In the genomic region with DNA sequence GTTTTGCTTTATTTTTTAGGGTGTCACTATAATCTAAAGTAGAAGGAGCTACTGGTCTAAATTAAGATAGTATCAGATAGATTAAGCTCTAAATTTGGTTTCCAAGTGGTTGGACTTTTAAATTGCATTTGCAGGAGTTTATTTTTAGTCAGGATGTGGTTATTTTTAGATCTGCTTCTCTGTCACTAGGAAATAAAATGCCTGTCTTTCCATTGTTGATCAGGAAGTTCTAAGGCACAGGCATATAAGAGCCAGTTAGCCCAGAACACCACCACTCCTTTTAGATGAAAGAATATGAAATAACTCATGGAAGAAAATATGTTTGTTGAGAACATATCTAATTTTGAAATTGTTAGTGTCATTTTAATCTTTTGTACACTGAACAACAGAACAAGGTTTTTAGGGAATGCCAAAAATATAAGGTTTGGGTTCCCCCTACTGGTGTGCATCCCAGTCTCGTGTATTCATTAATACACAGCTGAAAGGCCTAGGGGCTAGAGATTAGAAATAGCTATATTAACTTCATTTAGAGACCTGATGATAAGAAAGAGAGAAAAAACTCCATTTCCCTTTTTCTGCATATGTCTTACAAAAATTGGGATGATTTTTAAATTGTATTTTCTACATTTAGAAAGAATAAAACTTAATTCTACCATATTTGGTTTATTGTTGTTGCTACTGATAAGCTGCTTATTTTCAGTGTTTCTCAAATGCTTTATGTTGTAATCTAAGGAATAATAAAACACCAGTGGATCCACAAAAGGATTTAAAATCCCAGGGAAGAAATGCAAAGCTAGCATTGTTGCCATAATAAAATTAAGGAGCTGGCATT, we compare ENCODE assay signal across 9 cellular contexts.
DNase-seq lines count a peak whose midpoint lies in the region; ATAC-seq, FAIRE-seq and TF ChIP-seq lines count a peak whose summit lies in the region.
"Had no signal": no experiment of that assay in that cellular context is flagged by ENCODE, and none has a peak within 500 bp of the region (broad histone marks: within the 10 kb centered on the region; RNA-seq: fewer than 3 reads in every experiment).

No MANE protein-coding gene starts in this region.

- peak; percentile 39 for FAIRE-seq in HepG2 (lab: Jason Lieb, UNC)

- no peak overlapping the region for H3K4me3 ChIP-seq in HepG2 (replicated peaks in 1 of 3; ENCODE audit: insufficient read depth in 1 of 3, low read depth in 2 of 3, low read length in 3 of 3)

- peaks cover 39% of the 10 kb centered on the region for H3K4me1 Mint-ChIP-seq in chondrocyte (ENCODE audit: low read depth)

- H2AFZ ChIP-seq in HepG2 (ENCODE audit: low read length) = no peak overlapping the region

- TF ChIP-seq EP300 in HepG2 (IDR thresholded peaks at IDR 0.05; ENCODE audit: low read depth in 2 of 2, low read length in 2 of 2) = no peak
- TF ChIP-seq EP300 in HepG2 (CRISPR knock-in tag; IDR thresholded peaks at IDR 0.05; ENCODE audit: borderline replicate concordance) = no peak

- peak; percentile 94 for TF ChIP-seq CTCF in chondrocyte (IDR thresholded peaks at IDR 0.05)
- peak; percentile 68 for TF ChIP-seq CTCF in HepG2 (CRISPR knock-in tag; IDR thresholded peaks at IDR 0.05)

- H3K27me3 ChIP-seq in HepG2 (ENCODE audit: control insufficient read depth in 1 of 2, insufficient read depth in 2 of 2, low read length in 2 of 2) = no peaks in the 10 kb centered on the region

- WGBS in HepG2 (ENCODE audit: low lambda C conversion rate) = 54% methylated on average over 1 of the region's 1 CpG

- H3K4me1 ChIP-seq in HepG2 (ENCODE audit: insufficient read depth, low read length) = peaks cover 26% of the 10 kb centered on the region

- peaks cover 2 to 23% of the 10 kb centered on the region in 2 experiments; a peak in 4 of 5 replicates for H3K36me3 ChIP-seq in HepG2 (replicated peaks in 1 of 2; ENCODE audit: control insufficient read depth in 1 of 2, insufficient read depth in 2 of 2, low read length in 2 of 2)

- no TSS peak for BruUV-seq in HepG2 (replicated peaks; lab: Mats Ljungman, UMichigan)

- no peak overlapping the region for H3K9ac ChIP-seq in HepG2 (ENCODE audit: insufficient read depth, low read depth, low read length)

- H3K4me2 ChIP-seq in HepG2 (ENCODE audit: low read depth, low read length) = no peak overlapping the region

- intact Hi-C loops in HepG2 (cut with micrococcal nuclease; ENCODE audit: unreplicated experiment) = loop anchor here (1.0 to 10.0 kb wide), 4 partner anchors 79 to 487 kb away; partner anchors contain the start of gene POLR3B

- H4K20me1 ChIP-seq in HepG2 (ENCODE audit: insufficient read depth, low read length) = no peaks in the 10 kb centered on the region

- H3K27me3 Mint-ChIP-seq in chondrocyte (ENCODE audit: low read depth) = no peaks in the 10 kb centered on the region
- H3K27me3 Mint-ChIP-seq: activated naive CD8-positive, alpha-beta T cell treated with anti-CD3 and anti-CD28 coated beads, Interleukin-2, amount 10 ng/mL, durations not matched to agents 7 days and 5 days had no signal

- TF ChIP-seq POLR2A in HepG2 (IDR thresholded peaks at IDR 0.05; ENCODE audit: insufficient read depth in 1 of 2, low read depth in 2 of 2, low read length in 2 of 2) = no peak

- peaks cover 4% of the 10 kb centered on the region for H3K36me3 Mint-ChIP-seq in chondrocyte (ENCODE audit: low read depth)

- H3K79me2 ChIP-seq in HepG2 (ENCODE audit: insufficient read depth, low read length) = no peaks in the 10 kb centered on the region

- peak; percentile 2 for DNase-seq in NK-92 treated with Interleukin-12 subunit alpha and Interleukin-12 subunit beta, amount 100 ng/mL, for 24 hours (lab: John Stamatoyannopoulos, UW)
- DNase-seq in NK-92 (lab: John Stamatoyannopoulos, UW; ENCODE audit: unreplicated experiment) = no peak
- peak; percentile 31 for DNase-seq in HuH-7.5 (ENCODE audit: low spot score)
- DNase-seq in RPMI8226 = peak; percentile 55
- DNase-seq in chondrocyte (ENCODE audit: low spot score) = no peak
- peak; percentile 30 for DNase-seq in HepG2 (ENCODE audit: low spot score)
- DNase-seq in superior temporal gyrus (ENCODE audit: extremely low spot score) = peak; percentile 84
- DNase-seq: activated naive CD8-positive, alpha-beta T cell treated with anti-CD3 and anti-CD28 coated beads, Interleukin-2, amount 10 ng/mL, durations not matched to agents 7 days and 5 days had no signal

- H3K9me3 ChIP-seq in HepG2 (ENCODE audit: low read length) = no peaks in the 10 kb centered on the region

- CTCF ChIA-PET in HepG2 (lab: Yijun Ruan, JAX; ENCODE audit: low intra/inter-chr PET ratio, low total read pairs) = interaction anchor here (1.3 to 1.6 kb wide), 3 partner anchors 78 to 456 kb away, joined by 3 to 9 read pairs (median 4); no protein-coding TSS in a partner anchor

- ATAC-seq in HepG2 (peak; percentile 71), HG03095 (IDR thresholded peaks at IDR 0.05; ENCODE audit: unreplicated experiment) (no peak)

- H3K4me3 Mint-ChIP-seq in chondrocyte (ENCODE audit: unreplicated experiment) = no peak overlapping the region
- H3K4me3 Mint-ChIP-seq: activated naive CD8-positive, alpha-beta T cell treated with anti-CD3 and anti-CD28 coated beads, Interleukin-2, amount 10 ng/mL, durations not matched to agents 7 days and 5 days had no signal

- in situ Hi-C loops in HepG2 (cut with HindIII; ENCODE audit: extremely low pct_ligation_motif_present, low pct_unique_long_range_greater_than_20kb) = loop anchor here (10.0 kb wide), 1 partner anchor 457 kb away; no protein-coding TSS in a partner anchor

- H3K27ac ChIP-seq in HepG2 (ENCODE audit: extremely low read length, insufficient read depth, low read length) = peak overlapping the region; percentile 9

- peak; percentile 36; the same call in 1 of the 2 replicates for TF ChIP-seq RAD21 in HepG2 (CRISPR knock-in tag; IDR thresholded peaks at IDR 0.05)

- H3K27ac Mint-ChIP-seq in chondrocyte (ENCODE audit: unreplicated experiment) = peak overlapping the region; percentile 81
- H3K27ac Mint-ChIP-seq: activated naive CD8-positive, alpha-beta T cell treated with anti-CD3 and anti-CD28 coated beads, Interleukin-2, amount 10 ng/mL, durations not matched to agents 7 days and 5 days had no signal

- POLR2A ChIA-PET in HepG2 (lab: Yijun Ruan, JAX) = interaction anchor here (1.2 kb wide), 1 partner anchor 484 kb away, joined by 4 read pairs; the partner anchor contains the start of gene POLR3B

- H3K9me3 Mint-ChIP-seq in chondrocyte (ENCODE audit: low read depth) = no peaks in the 10 kb centered on the region
- H3K9me3 Mint-ChIP-seq: activated naive CD8-positive, alpha-beta T cell treated with anti-CD3 and anti-CD28 coated beads, Interleukin-2, amount 10 ng/mL, durations not matched to agents 7 days and 5 days had no signal

TF ChIP-seq in HepG2, 621 proteins besides CTCF, POLR2A, EP300 and RAD21:
- TF ChIP-seq STAG1 (CRISPR knock-in tag; IDR thresholded peaks at IDR 0.05) = peak; percentile 82
- TF ChIP-seq KLF9 (CRISPR knock-in tag; IDR thresholded peaks at IDR 0.05; ENCODE audit: low read depth) = no peak
- TF ChIP-seq, protein P1, sequence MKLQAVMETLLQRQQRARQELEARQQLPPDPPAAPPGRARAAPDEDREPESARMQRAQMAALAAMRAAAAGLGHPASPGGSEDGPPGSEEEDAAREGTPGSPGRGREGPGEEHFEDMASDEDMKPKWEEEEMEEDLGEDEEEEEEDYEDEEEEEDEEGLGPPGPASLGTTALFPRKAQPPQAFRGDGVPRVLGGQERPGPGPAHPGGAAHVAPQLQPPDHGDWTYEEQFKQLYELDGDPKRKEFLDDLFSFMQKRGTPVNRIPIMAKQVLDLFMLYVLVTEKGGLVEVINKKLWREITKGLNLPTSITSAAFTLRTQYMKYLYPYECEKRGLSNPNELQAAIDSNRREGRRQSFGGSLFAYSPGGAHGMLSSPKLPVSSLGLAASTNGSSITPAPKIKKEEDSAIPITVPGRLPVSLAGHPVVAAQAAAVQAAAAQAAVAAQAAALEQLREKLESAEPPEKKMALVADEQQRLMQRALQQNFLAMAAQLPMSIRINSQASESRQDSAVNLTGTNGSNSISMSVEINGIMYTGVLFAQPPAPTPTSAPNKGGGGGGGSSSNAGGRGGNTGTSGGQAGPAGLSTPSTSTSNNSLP (IDR thresholded peaks at IDR 0.05; ENCODE audit: low read depth, low read length) = 0 out of 2 replicates have a peak, but pooled peaks have one; percentile 23
- TF ChIP-seq SMC3 (IDR thresholded peaks at IDR 0.05; ENCODE audit: low read length) = peak; percentile 49
TF ChIP-seq in HepG2: peak in this region for 3.

Comparison
In these comparisons a context has a peak if more than half of its experiments do, and no peak if none do; other contexts are left out.
1. DNase-seq: peak in NK-92 treated with Interleukin-12 subunit alpha and Interleukin-12 subunit beta, amount 100 ng/mL, for 24 hours (single experiment), HuH-7.5 (single experiment), RPMI8226 (single experiment), HepG2 (single experiment) and superior temporal gyrus (single experiment); none in NK-92 (single experiment) and chondrocyte (single experiment).